ENCODE assay signal across 8 cellular contexts in genomic region chr9:92668746-92669526, GRCh38. TPM values are rescaled to one million over a fixed set of nuclear protein-coding genes. Genes with fewer than 3 reads are reported as not detected.
DNase-seq lines count a peak whose midpoint lies in the region; ATAC-seq and TF ChIP-seq lines count a peak whose summit lies in the region.

No MANE protein-coding gene starts in this region.

- peaks cover 3% of the 10 kb centered on the region; the same call in 1 of the 2 replicates for H3K4me1 ChIP-seq in HEK293 (ENCODE audit: control insufficient read depth, insufficient read depth, low read length)

- DNase-seq in A172 (ENCODE audit: low spot score) (peak; percentile 48), T-helper 9 cell (peak; percentile 13), dermis blood vessel endothelial cell (peak; percentile 68), lung microvascular endothelial cell (ENCODE audit: low read depth in 2 of 2) (peak; percentile 64 to 77), MV-4-11 (lab: John Stamatoyannopoulos, UW) (no peak)
- DNase-seq in stimulated activated CD8-positive, alpha-beta memory T cell treated with anti-CD3 and anti-CD28 coated beads, Interleukin-2, amount 100 ng/mL, for 48 hours (ENCODE audit: low read depth in 2 of 2), result peak; percentile 40 to 42

- no peaks in the 10 kb centered on the region for H3K9me3 ChIP-seq in HEK293 (ENCODE audit: control insufficient read depth, insufficient read depth, low read depth, low read length)

- POLR2A ChIA-PET in HEK293 (lab: Yijun Ruan, JAX), result no interaction called here

- CTCF ChIA-PET in HEK293 (lab: Yijun Ruan, JAX), result interaction anchor here (0.7 kb wide), 1 partner anchor 898 kb away, joined by 3 read pairs; no protein-coding TSS in a partner anchor

- peak overlapping the region; percentile 96 for H3K4me3 ChIP-seq in HEK293 (ENCODE audit: low read depth, low read length)

- no peak overlapping the region; the same call in 1 of the 2 replicates for H3K27ac ChIP-seq in HEK293 (ENCODE audit: extremely low read depth, low read depth, low read length)

- H3K36me3 ChIP-seq in HEK293 (ENCODE audit: control insufficient read depth in 2 of 2, insufficient read depth in 1 of 2, low read length in 2 of 2), result peaks cover 0 to 28% of the 10 kb centered on the region in 2 experiments; a peak in 1 of 3 replicates

- TF ChIP-seq CTCF in HEK293 (tag by site-specific recombination; IDR thresholded peaks at IDR 0.05), result no peak

- no peak for ATAC-seq in GM19324 (IDR thresholded peaks at IDR 0.05; ENCODE audit: low FRiP score, unreplicated experiment)

TF ChIP-seq in HEK293, 187 proteins besides CTCF, POLR2A, EP300 and RAD21:
- peak; percentile 63 for TF ChIP-seq ZNF335 (tag by site-specific recombination; conservative IDR thresholded peaks at IDR 0.05)
- no peak for TF ChIP-seq ZNF488 (tag by site-specific recombination; IDR thresholded peaks at IDR 0.05)
- TF ChIP-seq PRDM4 (tag by site-specific recombination; IDR thresholded peaks at IDR 0.05), result no peak
- TF ChIP-seq ZFHX2 (tag by site-specific recombination; conservative IDR thresholded peaks at IDR 0.05), result peak; percentile 38; the same call in 1 of the 2 replicates
- TF ChIP-seq EGR2 (tag by site-specific recombination; IDR thresholded peaks at IDR 0.05; ENCODE audit: low read depth), result peak; percentile 60
- peak; percentile 60; the same call in 1 of the 2 replicates for TF ChIP-seq PRDM1 (tag by site-specific recombination; IDR thresholded peaks at IDR 0.05)
- TF ChIP-seq ZNF768 (tag by site-specific recombination; IDR thresholded peaks at IDR 0.05), result 0 out of 2 replicates have a peak, but pooled peaks have one; percentile 61
- TF ChIP-seq SP3 (tag by site-specific recombination; IDR thresholded peaks at IDR 0.05), result peak; percentile 22; the same call in 1 of the 2 replicates

RNA-seq across cellular contexts. Expression of gene IPPK, which starts 1.0 kb away (rescaled TPM):
- total RNA-seq in A172 (2014; rRNA removed; shearing (Covaris generic)), result 17.0 and 18.1 TPM in 2 replicates
- total RNA-seq in dermis blood vessel endothelial cell, result 16.9 and 20.3 TPM in 2 replicates
- 12.6 and 15.3 TPM in 2 replicates for total RNA-seq in lung microvascular endothelial cell
